Comparison of ENCODE assay signal across 12 cellular contexts in genomic region chr5:66882592-66883227, GRCh38.
DNase-seq lines count a peak whose midpoint lies in the region; ATAC-seq and TF ChIP-seq lines count a peak whose summit lies in the region.
"Had no signal": no experiment of that assay in that cellular context is flagged by ENCODE, and none has a peak within 500 bp of the region (broad histone marks: within the 10 kb centered on the region; RNA-seq: fewer than 3 reads in every experiment).

No MANE protein-coding gene starts in this region.

- no peaks in the 10 kb centered on the region for H3K4me1 ChIP-seq in thymus (ENCODE audit: control insufficient read depth, insufficient read depth, low read length)

- no peaks in the 10 kb centered on the region for H3K9me3 Mint-ChIP-seq in activated CD8-positive, alpha-beta memory T cell treated with anti-CD3 and anti-CD28 coated beads, Interleukin-2, amount 10 ng/mL, durations not matched to agents 7 days and 5 days (ENCODE audit: low read depth)
- H3K9me3 Mint-ChIP-seq: nephron progenitor cell had no signal

- no peaks in the 10 kb centered on the region for H3K27me3 ChIP-seq in thymus (ENCODE audit: control insufficient read depth, insufficient read depth)
- H3K27me3 ChIP-seq: dorsolateral prefrontal cortex, tibial artery had no signal

- peaks cover 6% of the 10 kb centered on the region for H3K36me3 Mint-ChIP-seq in activated CD8-positive, alpha-beta memory T cell treated with anti-CD3 and anti-CD28 coated beads, Interleukin-2, amount 10 ng/mL, durations not matched to agents 7 days and 5 days

- H3K4me1 Mint-ChIP-seq in activated CD8-positive, alpha-beta memory T cell treated with anti-CD3 and anti-CD28 coated beads, Interleukin-2, amount 10 ng/mL, durations not matched to agents 7 days and 5 days = peaks cover 15% of the 10 kb centered on the region

- no peak overlapping the region for H3K4me3 Mint-ChIP-seq in activated CD8-positive, alpha-beta memory T cell treated with anti-CD3 and anti-CD28 coated beads, Interleukin-2, amount 10 ng/mL, durations not matched to agents 7 days and 5 days
- H3K4me3 Mint-ChIP-seq: nephron progenitor cell had no signal

- H3K36me3 ChIP-seq in thymus (ENCODE audit: control insufficient read depth, insufficient read depth) = no peaks in the 10 kb centered on the region
- H3K36me3 ChIP-seq: tibial artery had no signal

- 85% methylated on average over 3 of the region's 3 CpGs for WGBS in thymus

- H3K27ac ChIP-seq in thymus (ENCODE audit: low read depth) = peak overlapping the region; percentile 31

- DNase-seq in activated CD8-positive, alpha-beta memory T cell treated with anti-CD3 and anti-CD28 coated beads, Interleukin-2, amount 10 ng/mL, durations not matched to agents 7 days and 5 days = peak; percentile 58
- no peak for DNase-seq in activated CD8-positive, alpha-beta memory T cell treated with anti-CD3 and anti-CD28 coated beads for 24 hours
- peak; percentile 72 for DNase-seq in NCI-H460 (ENCODE audit: extremely low read depth, low read depth)
- peak; percentile 62 for DNase-seq in fibroblast of mammary gland (ENCODE audit: low read depth)
- no peak for DNase-seq in NCI-H1436 treated with DMSO at 0.1 percent for 48 hours (lab: John Stamatoyannopoulos, UW)
- DNase-seq in hepatic stellate cell (ENCODE audit: low spot score) = no peak
- no peak for DNase-seq in HUDEP-2 (lab: John Stamatoyannopoulos, UW; ENCODE audit: unreplicated experiment in 76 of 76)
- DNase-seq: dorsolateral prefrontal cortex, nephron progenitor cell, T-helper 9 cell, tibial artery had no signal

- H3K27ac Mint-ChIP-seq in activated CD8-positive, alpha-beta memory T cell treated with anti-CD3 and anti-CD28 coated beads, Interleukin-2, amount 10 ng/mL, durations not matched to agents 7 days and 5 days = no peak overlapping the region
- H3K27ac Mint-ChIP-seq: nephron progenitor cell had no signal

- CTCF ChIA-PET in activated CD8-positive, alpha-beta memory T cell treated with anti-CD3 and anti-CD28 coated beads, Interleukin-2, amount 10 ng/mL, durations not matched to agents 7 days and 5 days (lab: Charles Lee) = interaction anchor here (0.7 to 1.5 kb wide), 3 partner anchors 18 to 61 kb away, joined by 3 read pairs; no protein-coding TSS in a partner anchor

- no peak overlapping the region for H3K4me3 ChIP-seq in fibroblast of mammary gland (ENCODE audit: control insufficient read depth, low read depth, low read length)
- H3K4me3 ChIP-seq in thymus (ENCODE audit: low read length) = no peak overlapping the region
- H3K4me3 ChIP-seq: dorsolateral prefrontal cortex, tibial artery had no signal

- H3K27me3 Mint-ChIP-seq in activated CD8-positive, alpha-beta memory T cell treated with anti-CD3 and anti-CD28 coated beads, Interleukin-2, amount 10 ng/mL, durations not matched to agents 7 days and 5 days = peaks cover 51% of the 10 kb centered on the region

- no peak for TF ChIP-seq CTCF in fibroblast of mammary gland (conservative IDR thresholded peaks at IDR 0.05; ENCODE audit: control insufficient read depth, insufficient read depth, low read depth, low read length)

- peak; percentile 98 for ATAC-seq in activated CD8-positive, alpha-beta memory T cell treated with anti-CD3 and anti-CD28 coated beads, Interleukin-2, amount 10 ng/mL, durations not matched to agents 7 days and 5 days

- H3K9me3 ChIP-seq in thymus (ENCODE audit: control insufficient read depth) = no peaks in the 10 kb centered on the region
- H3K9me3 ChIP-seq: tibial artery had no signal

Comparison
In these comparisons a context has a peak if more than half of its experiments do, and no peak if none do; other contexts are left out.
1. DNase-seq: peak in activated CD8-positive, alpha-beta memory T cell treated with anti-CD3 and anti-CD28 coated beads, Interleukin-2, amount 10 ng/mL, durations not matched to agents 7 days and 5 days (single experiment), NCI-H460 (single experiment) and fibroblast of mammary gland (single experiment); none in activated CD8-positive, alpha-beta memory T cell treated with anti-CD3 and anti-CD28 coated beads for 24 hours (single experiment), NCI-H1436 treated with DMSO at 0.1 percent for 48 hours (single experiment), hepatic stellate cell (single experiment) and HUDEP-2 (0 of 76).